8 cellular contexts compared by ENCODE assay signal in the genomic region with DNA sequence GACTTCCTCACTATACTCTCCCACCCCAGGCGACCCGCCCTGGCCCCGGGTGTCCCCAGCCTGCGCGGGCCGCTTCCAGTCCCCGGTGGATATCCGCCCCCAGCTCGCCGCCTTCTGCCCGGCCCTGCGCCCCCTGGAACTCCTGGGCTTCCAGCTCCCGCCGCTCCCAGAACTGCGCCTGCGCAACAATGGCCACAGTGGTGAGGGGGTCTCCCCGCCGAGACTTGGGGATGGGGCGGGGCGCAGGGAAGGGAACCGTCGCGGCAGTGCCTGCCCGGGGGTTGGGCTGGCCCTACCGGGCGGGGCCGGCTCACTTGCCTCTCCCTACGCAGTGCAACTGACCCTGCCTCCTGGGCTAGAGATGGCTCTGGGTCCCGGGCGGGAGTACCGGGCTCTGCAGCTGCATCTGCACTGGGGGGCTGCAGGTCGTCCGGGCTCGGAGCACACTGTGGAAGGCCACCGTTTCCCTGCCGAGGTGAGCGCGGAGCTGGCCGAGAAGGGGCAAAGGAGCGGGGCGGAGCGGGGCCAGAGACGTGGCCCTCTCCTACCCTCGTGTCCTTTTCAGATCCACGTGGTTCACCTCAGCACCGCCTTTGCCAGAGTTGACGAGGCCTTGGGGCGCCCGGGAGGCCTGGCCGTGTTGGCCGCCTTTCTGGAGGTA. TPM values are rescaled to one million over a fixed set of nuclear protein-coding genes. Genes with fewer than 3 reads are reported as not detected.
DNase-seq lines count a peak whose midpoint lies in the region; ATAC-seq, FAIRE-seq and TF ChIP-seq lines count a peak whose summit lies in the region.

No MANE protein-coding gene starts in this region.

- ATAC-seq in PC-3 (peak; percentile 35; the same call in 1 of the 2 replicates), naive B cell (ENCODE audit: low read depth in 2 of 2) (peak; percentile 64 to 72), HG03439 (IDR thresholded peaks at IDR 0.05; ENCODE audit: unreplicated experiment) (no peak)

- H3F3A ChIP-seq in PC-3 (ENCODE audit: low read length, unreplicated experiment), result no peaks in the 10 kb centered on the region

- H3K9me3 ChIP-seq in BE2C (no peaks in the 10 kb centered on the region), PC-3 (ENCODE audit: low read length) (no peaks in the 10 kb centered on the region), endodermal cell (ENCODE audit: control insufficient read depth, low read length) (no peaks in the 10 kb centered on the region), small intestine (ENCODE audit: control insufficient read depth, low read depth) (no peaks in the 10 kb centered on the region)

- no peaks in the 10 kb centered on the region for H3K27me3 ChIP-seq in BE2C
- no peaks in the 10 kb centered on the region for H3K27me3 ChIP-seq in PC-3 (ENCODE audit: low read length)
- peaks cover 18% of the 10 kb centered on the region for H3K27me3 ChIP-seq in endodermal cell (ENCODE audit: control insufficient read depth, insufficient read depth, low read length, poor library complexity, severe bottlenecking)
- no peaks in the 10 kb centered on the region for H3K27me3 ChIP-seq in small intestine (ENCODE audit: control insufficient read depth in 2 of 2, insufficient read depth in 2 of 2, low read length in 2 of 2)

- H3K4me1 ChIP-seq in BE2C, result no peaks in the 10 kb centered on the region
- peaks cover 6% of the 10 kb centered on the region; the same call in 1 of the 2 replicates for H3K4me1 ChIP-seq in PC-3 (ENCODE audit: insufficient read depth, low read length)
- H3K4me1 ChIP-seq in endodermal cell (ENCODE audit: control insufficient read depth, insufficient read depth, low read length), result peaks cover 5% of the 10 kb centered on the region
- peaks cover 3% of the 10 kb centered on the region in 2 donors for H3K4me1 ChIP-seq in small intestine (ENCODE audit: control insufficient read depth in 2 of 2, insufficient read depth in 1 of 2, low read depth in 1 of 2, low read length in 1 of 2)

- no peak for TF ChIP-seq CTCF in BE2C (IDR thresholded peaks at IDR 0.05; ENCODE audit: low read depth, low read length)
- TF ChIP-seq CTCF in PC-3 (conservative IDR thresholded peaks at IDR 0.05; ENCODE audit: low read depth, low read length), result no peak
- TF ChIP-seq CTCF in endodermal cell (conservative IDR thresholded peaks at IDR 0.05), result peak; percentile 39

- peaks cover 12% of the 10 kb centered on the region for H3K4me1 Mint-ChIP-seq in endodermal cell
- H3K4me1 Mint-ChIP-seq in naive B cell, result peaks cover 23 to 33% (median 26%) of the 10 kb centered on the region in 3 donors

- H3K9me3 Mint-ChIP-seq in endodermal cell (no peaks in the 10 kb centered on the region), naive B cell (no peaks in the 10 kb centered on the region)

- H2AFZ ChIP-seq in PC-3 (ENCODE audit: low read length), result no peak overlapping the region

- peaks cover 24% of the 10 kb centered on the region for H3K27me3 Mint-ChIP-seq in endodermal cell (ENCODE audit: insufficient read depth)
- peaks cover 0 to 18% (median 13%) of the 10 kb centered on the region in 3 donors for H3K27me3 Mint-ChIP-seq in naive B cell

- WGBS in endodermal cell (ENCODE audit: insufficient coverage in 1 of 2, insufficient read length in 1 of 2), 2 experiments, result 16 to 21% methylated on average over 20 to 51 of the region's 51 CpGs
- WGBS in small intestine, 3 donors, result 10 to 12% (median 10%) methylated on average over 44 to 51 of the region's 51 CpGs

- H3K27ac Mint-ChIP-seq in endodermal cell (peak overlapping the region; percentile 61), naive B cell (peak overlapping the region in 1 of 6 donors; percentile 51)

- H3K79me2 ChIP-seq in PC-3 (ENCODE audit: low read length), result no peaks in the 10 kb centered on the region

- H3K4me2 ChIP-seq in PC-3 (ENCODE audit: low read length), result no peak overlapping the region

- H3K27ac ChIP-seq in PC-3 (ENCODE audit: low read length) (no peak overlapping the region), endodermal cell (ENCODE audit: low read depth, low read length) (no peak overlapping the region), small intestine (ENCODE audit: low read depth in 1 of 2, low read length in 1 of 2) (peak overlapping the region in 1 of 2 donors; percentile 14)

- H3K9ac ChIP-seq in PC-3 (ENCODE audit: low read length) (no peak overlapping the region), endodermal cell (ENCODE audit: extremely low read depth, low read length, poor library complexity, severe bottlenecking) (no peak overlapping the region)

- POLR2A ChIA-PET in PC-3 (lab: Charles Lee; ENCODE audit: unreplicated experiment), result no interaction called here

- CTCF ChIA-PET in PC-3 (lab: Charles Lee), result interaction anchor here (0.6 kb wide), 1 partner anchor 1649 kb away, joined by 3 read pairs; no protein-coding TSS in a partner anchor

- intact Hi-C loops in PC-3 (cut with micrococcal nuclease), result no loop called here

- no peaks in the 10 kb centered on the region for H4K20me1 ChIP-seq in PC-3 (ENCODE audit: low read length)

- H3K9me2 ChIP-seq in PC-3 (replicated peaks; ENCODE audit: low read length), result no peaks in the 10 kb centered on the region

- no TSS peak for BruUV-seq in PC-3 (replicated peaks; lab: Mats Ljungman, UMichigan)

- FAIRE-seq in small intestine (lab: Jason Lieb, UNC), result no peak

- H3K36me3 Mint-ChIP-seq in endodermal cell (ENCODE audit: low read depth) (no peaks in the 10 kb centered on the region), naive B cell (no peaks in the 10 kb centered on the region)

- H3K4me3 ChIP-seq in BE2C (ENCODE audit: low read depth, low read length), result peak overlapping the region; percentile 52
- H3K4me3 ChIP-seq in PC-3 (ENCODE audit: low read length), result no peak overlapping the region
- peak overlapping the region; percentile 70 for H3K4me3 ChIP-seq in endodermal cell (ENCODE audit: low read length)
- peak overlapping the region in 1 of 2 donors; percentile 59 for H3K4me3 ChIP-seq in small intestine (ENCODE audit: low read depth in 1 of 2, low read length in 2 of 2)

- H3K4me3 Mint-ChIP-seq in endodermal cell (peak overlapping the region; percentile 68), naive B cell (peak overlapping the region; percentile 80 to 91 (median 86))

- DNase-seq in BE2C (peak; percentile 85), PC-3 (no peak), endodermal cell (peak; percentile 95), naive B cell (no peak), GDM1 (lab: John Stamatoyannopoulos, UW) (no peak), NCI-H2081 (lab: John Stamatoyannopoulos, UW) (no peak), small intestine (no peak)

- H3K36me3 ChIP-seq in BE2C (no peaks in the 10 kb centered on the region), PC-3 (ENCODE audit: low read depth, low read length) (no peaks in the 10 kb centered on the region), endodermal cell (ENCODE audit: control insufficient read depth, insufficient read depth, low read length) (no peaks in the 10 kb centered on the region), small intestine (ENCODE audit: control insufficient read depth in 2 of 2, insufficient read depth in 2 of 2, low read length in 2 of 2) (no peaks in the 10 kb centered on the region)

RNA-seq across cellular contexts. Expression of gene CA9, which starts 2.1 kb away (rescaled TPM):
- polyA plus RNA-seq in BE2C (2012; ENCODE audit: insufficient read depth, insufficient read length, low read depth), result not detected
- total RNA-seq in PC-3 (2014; rRNA removed), result 7.7 and 11.2 TPM in 2 replicates
- total RNA-seq in endodermal cell, result 1 to 10 TPM; 1.8 to 3.6 TPM
- 1.6 TPM for polyA plus RNA-seq in endodermal cell (2013, experiment 1 of 2)
- 0.33 TPM for polyA plus RNA-seq in endodermal cell (2013, experiment 2 of 2)
- not detected for polyA plus RNA-seq in naive B cell (ENCODE audit: low read depth in 6 of 6)
- polyA plus RNA-seq in small intestine, result 100 to 1,000 TPM in 1 of 3 donors, 1 to 10 TPM in 2; 4.3 to 172 (median 4.5) TPM

RNA-seq across cellular contexts. Expression of gene ARHGEF39, which starts 10.9 kb away (rescaled TPM):
- 1.0 TPM for polyA plus RNA-seq in BE2C (2012; ENCODE audit: insufficient read depth, insufficient read length, low read depth)
- total RNA-seq in PC-3 (2014; rRNA removed) (2.6 and 4.1 TPM in 2 replicates), endodermal cell (10 to 100 TPM; 22.1 to 36.4 TPM)
- 30.4 TPM for polyA plus RNA-seq in endodermal cell (2013, experiment 1 of 2)
- polyA plus RNA-seq in endodermal cell (2013, experiment 2 of 2), result 25.1 TPM
- polyA plus RNA-seq in naive B cell (ENCODE audit: low read depth in 6 of 6) (1 to 10 TPM in 5 of 6 donors, under 1 TPM in 1; 0.90 to 4.0 (median 2.4) TPM), small intestine (1 to 10 TPM in 1 of 3 donors, under 1 TPM in 2; 0.54 to 8.7 (median 0.89) TPM)

RNA-seq across cellular contexts. Expression of gene TPM2, which starts 13.9 kb away (rescaled TPM):
- 11.6 TPM for polyA plus RNA-seq in BE2C (2012; ENCODE audit: insufficient read depth, insufficient read length, low read depth)
- total RNA-seq in PC-3 (2014; rRNA removed), result 7.0 and 10.4 TPM in 2 replicates
- total RNA-seq in endodermal cell, result 100 to 1,000 TPM; 191 to 251 TPM
- polyA plus RNA-seq in endodermal cell (2013, experiment 1 of 2), result 274 TPM
- 289 TPM for polyA plus RNA-seq in endodermal cell (2013, experiment 2 of 2)
- polyA plus RNA-seq in naive B cell (ENCODE audit: low read depth in 6 of 6), result under 1 TPM in 1 of 6 donors, not detected in 5; 0.52 TPM
- 100 to 1,000 TPM in 1 of 3 donors, 10 to 100 TPM in 2; 23.0 to 253 (median 84.8) TPM for polyA plus RNA-seq in small intestine

RNA-seq across cellular contexts. Expression of gene CCDC107, which starts 17.8 kb away (rescaled TPM):
- polyA plus RNA-seq in BE2C (2012; ENCODE audit: insufficient read depth, insufficient read length, low read depth), result 30.6 TPM
- 34.9 and 37.0 TPM in 2 replicates for total RNA-seq in PC-3 (2014; rRNA removed)
- total RNA-seq in endodermal cell, result 10 to 100 TPM; 10.6 to 15.3 TPM
- 14.7 TPM for polyA plus RNA-seq in endodermal cell (2013, experiment 1 of 2)
- polyA plus RNA-seq in endodermal cell (2013, experiment 2 of 2), result 17.7 TPM
- polyA plus RNA-seq in naive B cell (ENCODE audit: low read depth in 6 of 6), result 10 to 100 TPM; 42.7 to 60.2 (median 51.5) TPM
- 10 to 100 TPM; 21.3 to 49.0 (median 33.2) TPM for polyA plus RNA-seq in small intestine

RNA-seq across cellular contexts. Expression of gene RMRP, which starts 18.0 kb away (rescaled TPM):
- polyA plus RNA-seq in BE2C (2012; ENCODE audit: insufficient read depth, insufficient read length, low read depth), result not detected
- total RNA-seq in PC-3 (2014; rRNA removed) (23,421 and 36,790 TPM in 2 replicates), endodermal cell (over 10,000 TPM; 17,358 to 20,060 TPM)
- polyA plus RNA-seq in endodermal cell (2013, experiment 1 of 2), result 4,324 TPM
- 7,111 TPM for polyA plus RNA-seq in endodermal cell (2013, experiment 2 of 2)
- polyA plus RNA-seq in naive B cell (ENCODE audit: low read depth in 6 of 6) (10 to 100 TPM in 4 of 6 donors, not detected in 2; 41.0 to 72.3 (median 56.5) TPM), small intestine (100 to 1,000 TPM in 1 of 3 donors, not detected in 2; 269 TPM)

Comparison
In these comparisons a context has a peak if more than half of its experiments do, and no peak if none do; other contexts are left out.
1. DNase-seq: peak in BE2C (single experiment) and endodermal cell (single experiment); none in PC-3 (single experiment), naive B cell (single experiment), GDM1 (single experiment), NCI-H2081 (0 of 2) and small intestine (single experiment).
2. RNA of gene TPM2, which starts 13.9 kb away (total RNA-seq): 191 to 251 TPM in endodermal cell; 7.0 to 10.4 TPM in PC-3; every median in the first group is over 10 times any median in the second.